1 cellular context compared by ENCODE assay signal in genomic region chr1:21749859-21750468, GRCh38.
TF ChIP-seq lines count a peak whose summit lies in the region.

No MANE protein-coding gene starts in this region.

TF ChIP-seq in K562, 482 proteins besides CTCF, POLR2A, EP300 and RAD21 (continues in another document):
- TF ChIP-seq ATF4 (CRISPR knock-in tag; IDR thresholded peaks at IDR 0.05) (0 out of 2 replicates have a peak, but pooled peaks have one; percentile 27), TSHZ1 (CRISPR knock-in tag; IDR thresholded peaks at IDR 0.05) (no peak), MED1 (CRISPR knock-in tag; IDR thresholded peaks at IDR 0.05; ENCODE audit: borderline replicate concordance) (no peak), SIN3B (IDR thresholded peaks at IDR 0.05; ENCODE audit: low read depth) (no peak), CCAR2 (IDR thresholded peaks at IDR 0.05; ENCODE audit: low read depth, low read length) (no peak), SMAD4 (CRISPR knock-in tag; conservative IDR thresholded peaks at IDR 0.05) (no peak; the same call in none of the 2 replicates), DLX4 (CRISPR knock-in tag; IDR thresholded peaks at IDR 0.05) (no peak), DIDO1 (tag; IDR thresholded peaks at IDR 0.05; ENCODE audit: low read depth) (no peak), NR2C2 (CRISPR knock-in tag; IDR thresholded peaks at IDR 0.05) (no peak), NR2C2 (tag; IDR thresholded peaks at IDR 0.05) (peak; percentile 61; the same call in 1 of the 2 replicates), ZNF511 (CRISPR knock-in tag; IDR thresholded peaks at IDR 0.05) (no peak), BRD4 (IDR thresholded peaks at IDR 0.05) (no peak), MYBL2 (IDR thresholded peaks at IDR 0.05; ENCODE audit: low read depth) (no peak), MYBL2 (CRISPR knock-in tag; IDR thresholded peaks at IDR 0.05; ENCODE audit: borderline replicate concordance) (no peak), ZFX (CRISPR knock-in tag; IDR thresholded peaks at IDR 0.05) (peak; percentile 68), PHF21A (IDR thresholded peaks at IDR 0.05; ENCODE audit: borderline replicate concordance, low read depth) (no peak), WHSC1 (IDR thresholded peaks at IDR 0.05; ENCODE audit: low read length) (no peak), E2F8 (IDR thresholded peaks at IDR 0.05; ENCODE audit: low read depth, partially characterized antibody) (no peak), DPF2 (IDR thresholded peaks at IDR 0.05) (peak; percentile 96), CHAMP1 (IDR thresholded peaks at IDR 0.05) (peak; percentile 50; the same call in 1 of the 2 replicates), ZNF282 (CRISPR knock-in tag; IDR thresholded peaks at IDR 0.05) (no peak), TAF1 (IDR thresholded peaks at IDR 0.05; ENCODE audit: control insufficient read depth, extremely low read depth, insufficient read depth, low read length, severe bottlenecking) (peak; percentile 13), ZC3H8 (IDR thresholded peaks at IDR 0.05) (no peak), ZNF24 (IDR thresholded peaks at IDR 0.05) (no peak), SPI1 (IDR thresholded peaks at IDR 0.05; ENCODE audit: borderline replicate concordance, low read depth, low read length) (peak; percentile 80), TRIM25 (IDR thresholded peaks at IDR 0.05; ENCODE audit: borderline replicate concordance) (no peak), ETS2 (tag; IDR thresholded peaks at IDR 0.05; ENCODE audit: borderline replicate concordance, poor library complexity, severe bottlenecking) (no peak), ZNF518B (CRISPR knock-in tag; IDR thresholded peaks at IDR 0.05) (no peak), KAT2B (IDR thresholded peaks at IDR 0.05; ENCODE audit: low read depth, low read length) (no peak), MTA3 (IDR thresholded peaks at IDR 0.05; ENCODE audit: borderline replicate concordance) (peak; percentile 83; the same call in 1 of the 2 replicates), JUN (IDR thresholded peaks at IDR 0.05; ENCODE audit: borderline replicate concordance, low read depth, low read length) (peak; percentile 33; the same call in 1 of the 2 replicates), JUN (CRISPR knock-in tag; IDR thresholded peaks at IDR 0.05; ENCODE audit: borderline replicate concordance) (no peak), TAL1 (IDR thresholded peaks at IDR 0.05) (peak; percentile 89), TAF9B (IDR thresholded peaks at IDR 0.05; ENCODE audit: partially characterized antibody) (no peak), PRDM10 (IDR thresholded peaks at IDR 0.05; ENCODE audit: partially characterized antibody) (peak; percentile 83), CCNT2 (IDR thresholded peaks at IDR 0.05; ENCODE audit: borderline replicate concordance, extremely low read depth, insufficient read length, low read depth, low read length) (peak; percentile 58), MCM2 (IDR thresholded peaks at IDR 0.05; ENCODE audit: low read depth) (no peak), CBX3 (IDR thresholded peaks at IDR 0.05; ENCODE audit: borderline replicate concordance in 1 of 2, low read length in 2 of 2) (no peak; a peak in 1 of 3 replicates), CREB5 (CRISPR knock-in tag; IDR thresholded peaks at IDR 0.05) (no peak), ZNF507 (tag; conservative IDR thresholded peaks at IDR 0.05) (no peak)
